13 cellular contexts compared by ENCODE assay signal in genomic region chr2:31256611-31257382, GRCh38. TPM values are rescaled to one million over a fixed set of nuclear protein-coding genes. Genes with fewer than 3 reads are reported as not detected.
A peak's percentile ranks its signal among the peaks of the same experiment; 100 is the strongest.
DNase-seq lines count a peak whose midpoint lies in the region; ATAC-seq and TF ChIP-seq lines count a peak whose summit lies in the region.
"Had no signal": no experiment of that assay in that cellular context is flagged by ENCODE, and none has a peak within 500 bp of the region (broad histone marks: within the 10 kb centered on the region; RNA-seq: fewer than 3 reads in every experiment).

No MANE protein-coding gene starts in this region.

- H4K20me1 ChIP-seq in DND-41 (ENCODE audit: insufficient read depth, low read length): no peaks in the 10 kb centered on the region

- no peaks in the 10 kb centered on the region for H3K9me3 ChIP-seq in DND-41 (ENCODE audit: insufficient read depth, low read length, severe bottlenecking)
- no peaks in the 10 kb centered on the region for H3K9me3 ChIP-seq in endodermal cell (ENCODE audit: control insufficient read depth, low read length)

- ATAC-seq in DND-41 (ENCODE audit: insufficient read depth, low read depth): 0 out of 3 replicates have a peak, but pooled peaks have one; percentile 17
- ATAC-seq in GM21526 (IDR thresholded peaks at IDR 0.05; ENCODE audit: low FRiP score, unreplicated experiment): peak; percentile 5
- ATAC-seq in HG03342 (IDR thresholded peaks at IDR 0.05; ENCODE audit: unreplicated experiment): peak; percentile 10
- no peak for ATAC-seq in activated naive CD8-positive, alpha-beta T cell treated with anti-CD3 and anti-CD28 coated beads, Interleukin-2, amount 50 U/mL, for 24 hours

- WGBS in endodermal cell (ENCODE audit: insufficient coverage in 1 of 2, insufficient read length in 1 of 2), 2 experiments: 85 to 91% methylated on average over 2 to 4 of the region's 4 CpGs

- H3K27ac ChIP-seq in DND-41 (ENCODE audit: low read length): no peak overlapping the region
- H3K27ac ChIP-seq in endodermal cell (ENCODE audit: low read depth, low read length): no peak overlapping the region
- H3K27ac ChIP-seq: VCaP had no signal

- H3K27ac Mint-ChIP-seq in endodermal cell: peak overlapping the region; percentile 26
- no peak overlapping the region for H3K27ac Mint-ChIP-seq in activated naive CD8-positive, alpha-beta T cell treated with anti-CD3 and anti-CD28 coated beads, Interleukin-2, amount 50 U/mL, for 24 hours
- no peak overlapping the region for H3K27ac Mint-ChIP-seq in activated naive CD4-positive, alpha-beta T cell treated with anti-CD3 and anti-CD28 coated beads, Interleukin-2, amount 10 ng/mL, durations not matched to agents 7 days and 5 days
- H3K27ac Mint-ChIP-seq in activated T-cell treated with anti-CD3 and anti-CD28 coated beads, Interleukin-2, amount 50 U/mL, for 24 hours: no peak overlapping the region

- H3K4me1 ChIP-seq in DND-41 (ENCODE audit: insufficient read depth, low read length): no peaks in the 10 kb centered on the region
- H3K4me1 ChIP-seq in endodermal cell (ENCODE audit: control insufficient read depth, insufficient read depth, low read length): no peaks in the 10 kb centered on the region

- H3K4me3 Mint-ChIP-seq in endodermal cell: peak overlapping the region; percentile 13
- H3K4me3 Mint-ChIP-seq in activated naive CD8-positive, alpha-beta T cell treated with anti-CD3 and anti-CD28 coated beads, Interleukin-2, amount 50 U/mL, for 24 hours: no peak overlapping the region
- no peak overlapping the region for H3K4me3 Mint-ChIP-seq in activated naive CD4-positive, alpha-beta T cell treated with anti-CD3 and anti-CD28 coated beads, Interleukin-2, amount 10 ng/mL, durations not matched to agents 7 days and 5 days
- no peak overlapping the region for H3K4me3 Mint-ChIP-seq in activated T-cell treated with anti-CD3 and anti-CD28 coated beads, Interleukin-2, amount 50 U/mL, for 24 hours
- H3K4me3 Mint-ChIP-seq: nephron had no signal

- H3K79me2 ChIP-seq in DND-41 (ENCODE audit: insufficient read depth, low read length): no peaks in the 10 kb centered on the region

- H3K36me3 ChIP-seq in DND-41 (ENCODE audit: insufficient read depth, low read length) (no peaks in the 10 kb centered on the region), endodermal cell (ENCODE audit: control insufficient read depth, insufficient read depth, low read length) (peaks cover 30% of the 10 kb centered on the region)

- H3K4me1 Mint-ChIP-seq in endodermal cell: peaks cover 35% of the 10 kb centered on the region
- peaks cover 12% of the 10 kb centered on the region for H3K4me1 Mint-ChIP-seq in activated naive CD8-positive, alpha-beta T cell treated with anti-CD3 and anti-CD28 coated beads, Interleukin-2, amount 50 U/mL, for 24 hours
- peaks cover 5% of the 10 kb centered on the region for H3K4me1 Mint-ChIP-seq in activated naive CD4-positive, alpha-beta T cell treated with anti-CD3 and anti-CD28 coated beads, Interleukin-2, amount 10 ng/mL, durations not matched to agents 7 days and 5 days
- H3K4me1 Mint-ChIP-seq in activated T-cell treated with anti-CD3 and anti-CD28 coated beads, Interleukin-2, amount 50 U/mL, for 24 hours (ENCODE audit: low read depth): no peaks in the 10 kb centered on the region

- H3K27me3 ChIP-seq in DND-41 (ENCODE audit: insufficient read depth, low read length, poor library complexity) (no peaks in the 10 kb centered on the region), endodermal cell (ENCODE audit: control insufficient read depth, insufficient read depth, low read length, poor library complexity, severe bottlenecking) (no peaks in the 10 kb centered on the region)

- H3K4me3 ChIP-seq in DND-41 (ENCODE audit: low read depth in 1 of 2, low read length in 2 of 2) (no peak overlapping the region), endodermal cell (ENCODE audit: low read length) (no peak overlapping the region)

- no peaks in the 10 kb centered on the region for H3K9me3 Mint-ChIP-seq in endodermal cell
- H3K9me3 Mint-ChIP-seq in activated naive CD8-positive, alpha-beta T cell treated with anti-CD3 and anti-CD28 coated beads, Interleukin-2, amount 50 U/mL, for 24 hours: no peaks in the 10 kb centered on the region
- H3K9me3 Mint-ChIP-seq in activated naive CD4-positive, alpha-beta T cell treated with anti-CD3 and anti-CD28 coated beads, Interleukin-2, amount 10 ng/mL, durations not matched to agents 7 days and 5 days: no peaks in the 10 kb centered on the region
- no peaks in the 10 kb centered on the region for H3K9me3 Mint-ChIP-seq in activated T-cell treated with anti-CD3 and anti-CD28 coated beads, Interleukin-2, amount 50 U/mL, for 24 hours
- H3K9me3 Mint-ChIP-seq: nephron had no signal

- H3K36me3 Mint-ChIP-seq in endodermal cell (ENCODE audit: low read depth): peaks cover 22% of the 10 kb centered on the region
- H3K36me3 Mint-ChIP-seq in activated naive CD8-positive, alpha-beta T cell treated with anti-CD3 and anti-CD28 coated beads, Interleukin-2, amount 50 U/mL, for 24 hours (ENCODE audit: low read depth): no peaks in the 10 kb centered on the region
- H3K36me3 Mint-ChIP-seq in activated naive CD4-positive, alpha-beta T cell treated with anti-CD3 and anti-CD28 coated beads, Interleukin-2, amount 10 ng/mL, durations not matched to agents 7 days and 5 days: no peaks in the 10 kb centered on the region
- H3K36me3 Mint-ChIP-seq in activated T-cell treated with anti-CD3 and anti-CD28 coated beads, Interleukin-2, amount 50 U/mL, for 24 hours (ENCODE audit: low read depth): peaks cover 4% of the 10 kb centered on the region

- H2AFZ ChIP-seq in DND-41 (ENCODE audit: low read depth, low read length): no peak overlapping the region

- DNase-seq in DND-41 (no peak), endodermal cell (peak; percentile 78), AML-193 (lab: John Stamatoyannopoulos, UW) (no peak)
- no peak for DNase-seq in activated naive CD8-positive, alpha-beta T cell treated with anti-CD3 and anti-CD28 coated beads, Interleukin-2, amount 50 U/mL, for 24 hours
- DNase-seq in activated naive CD4-positive, alpha-beta T cell treated with anti-CD3 and anti-CD28 coated beads, Interleukin-2, amount 10 ng/mL, durations not matched to agents 7 days and 5 days: no peak
- DNase-seq in activated T-cell treated with anti-CD3 and anti-CD28 coated beads, Interleukin-2, amount 50 U/mL, for 24 hours: no peak
- DNase-seq: activated naive CD4-positive, alpha-beta T cell treated with anti-CD3 and anti-CD28 coated beads, Interleukin-2, amount 50 U/mL, for 16 hours; C1 segment of cervical spinal cord; dermis blood vessel endothelial cell had no signal

- no peaks in the 10 kb centered on the region for H3K27me3 Mint-ChIP-seq in endodermal cell (ENCODE audit: insufficient read depth)
- H3K27me3 Mint-ChIP-seq in activated naive CD8-positive, alpha-beta T cell treated with anti-CD3 and anti-CD28 coated beads, Interleukin-2, amount 50 U/mL, for 24 hours: no peaks in the 10 kb centered on the region
- H3K27me3 Mint-ChIP-seq in activated naive CD4-positive, alpha-beta T cell treated with anti-CD3 and anti-CD28 coated beads, Interleukin-2, amount 10 ng/mL, durations not matched to agents 7 days and 5 days: no peaks in the 10 kb centered on the region
- no peaks in the 10 kb centered on the region for H3K27me3 Mint-ChIP-seq in activated T-cell treated with anti-CD3 and anti-CD28 coated beads, Interleukin-2, amount 50 U/mL, for 24 hours

- H3K9ac ChIP-seq in DND-41 (ENCODE audit: low read depth, low read length): no peak overlapping the region
- no peak overlapping the region for H3K9ac ChIP-seq in endodermal cell (ENCODE audit: extremely low read depth, low read length, poor library complexity, severe bottlenecking)

- CTCF ChIA-PET in activated naive CD4-positive, alpha-beta T cell treated with anti-CD3 and anti-CD28 coated beads, Interleukin-2, amount 10 ng/mL, durations not matched to agents 7 days and 5 days (lab: Charles Lee): no interaction called here

- no peak overlapping the region for H3K4me2 ChIP-seq in DND-41 (ENCODE audit: insufficient read depth, low read length)

- no peak for TF ChIP-seq CTCF in DND-41 (IDR thresholded peaks at IDR 0.05; ENCODE audit: borderline replicate concordance, extremely low read depth, low read length, poor library complexity, severe bottlenecking)
- peak; percentile 43 for TF ChIP-seq CTCF in endodermal cell (conservative IDR thresholded peaks at IDR 0.05)

RNA-seq across cellular contexts. Expression of gene EHD3, which starts 22.8 kb away (rescaled TPM):
- total RNA-seq in endodermal cell: 10 to 100 TPM; 10.7 to 15.5 TPM
- 8.2 TPM for polyA plus RNA-seq in endodermal cell (2013, experiment 1 of 2)
- 9.2 TPM for polyA plus RNA-seq in endodermal cell (2013, experiment 2 of 2)

RNA-seq across cellular contexts. Expression of gene CAPN14, which starts 39.5 kb away (rescaled TPM):
- under 1 TPM; 0.31 to 0.40 TPM for total RNA-seq in endodermal cell
- 0.28 TPM for polyA plus RNA-seq in endodermal cell (2013, experiment 1 of 2)
- polyA plus RNA-seq in endodermal cell (2013, experiment 2 of 2): 0.41 TPM
- total RNA-seq: dermis blood vessel endothelial cell had no signal
